14 cellular contexts compared by ENCODE assay signal in genomic region chrX:46637937-46638336, GRCh38.
DNase-seq lines count a peak whose midpoint lies in the region; ATAC-seq and TF ChIP-seq lines count a peak whose summit lies in the region.
"Had no signal": no experiment of that assay in that cellular context is flagged by ENCODE, and none has a peak within 500 bp of the region (broad histone marks: within the 10 kb centered on the region; RNA-seq: fewer than 3 reads in every experiment).

No MANE protein-coding gene starts in this region.

- in situ Hi-C loops in gastrocnemius medialis (cut with MboI; ENCODE audit: low sequenced_read_pairs in 4 of 4), result no loop called here

- peaks cover 0 to 5% (median 0%) of the 10 kb centered on the region in 3 donors for H3K27me3 ChIP-seq in gastrocnemius medialis
- H3K27me3 ChIP-seq: hepatocyte, vagina had no signal

- TF ChIP-seq POLR2A in gastrocnemius medialis (IDR thresholded peaks at IDR 0.05), result no peak

- H3K36me3 ChIP-seq in gastrocnemius medialis, result no peaks in the 10 kb centered on the region
- H3K36me3 ChIP-seq: vagina had no signal

- intact Hi-C loops in gastrocnemius medialis (cut with DNase I; ENCODE audit: low total_unique reads), result no loop called here

- H3K9me3 ChIP-seq in gastrocnemius medialis, result no peaks in the 10 kb centered on the region
- H3K9me3 ChIP-seq: vagina had no signal

- DNase-seq in GM12864 (ENCODE audit: low read depth) (peak; percentile 36), astrocyte of the hippocampus (ENCODE audit: low read depth, low spot score) (peak; percentile 3), NCI-H345 (lab: John Stamatoyannopoulos, UW) (no peak), HEK293T (ENCODE audit: extremely low spot score) (no peak), COLO668 (lab: John Stamatoyannopoulos, UW; ENCODE audit: unreplicated experiment) (no peak), gastrocnemius medialis (no peak)
- DNase-seq: DMS 273 treated with DMSO at 0.1 percent for 48 hours, Kasumi-1, natural killer cell, RPMI8226 had no signal

- ATAC-seq in GM19463 (IDR thresholded peaks at IDR 0.05; ENCODE audit: unreplicated experiment) (peak; percentile 72), HG03439 (IDR thresholded peaks at IDR 0.05; ENCODE audit: unreplicated experiment) (peak; percentile 43), gastrocnemius medialis (no peak)

- CTCF ChIA-PET in HEK293T (lab: Yijun Ruan, JAX), result no interaction called here

- TF ChIP-seq CTCF in GM12864 (IDR thresholded peaks at IDR 0.05; ENCODE audit: low read depth, low read length, missing control alignments) (no peak), gastrocnemius medialis (IDR thresholded peaks at IDR 0.05 in 4 of 5, conservative IDR thresholded peaks at IDR 0.05 in 1 of 5) (no peak)

- no peak overlapping the region for H3K4me3 ChIP-seq in GM12864 (ENCODE audit: low read depth, low read length)
- no peak overlapping the region for H3K4me3 ChIP-seq in gastrocnemius medialis
- H3K4me3 ChIP-seq: hepatocyte, vagina had no signal

- peaks cover 0 to 4% of the 10 kb centered on the region in 2 donors for H3K4me1 ChIP-seq in gastrocnemius medialis
- H3K4me1 ChIP-seq: vagina had no signal

- POLR2A ChIA-PET in HEK293T (lab: Yijun Ruan, JAX), result no interaction called here

- H3K27ac ChIP-seq in gastrocnemius medialis, result no peak overlapping the region
- H3K27ac ChIP-seq: hepatocyte, vagina had no signal

TF ChIP-seq in HEK293T, 16 proteins besides CTCF, POLR2A, EP300 and RAD21:
- TF ChIP-seq SUZ12 (IDR thresholded peaks at IDR 0.05) (no peak), BHLHE40 (IDR thresholded peaks at IDR 0.05; ENCODE audit: borderline replicate concordance) (no peak), HDGF (IDR thresholded peaks at IDR 0.05; ENCODE audit: borderline replicate concordance) (no peak), PKNOX1 (IDR thresholded peaks at IDR 0.05) (no peak), ARNT (IDR thresholded peaks at IDR 0.05) (no peak), ELF4 (IDR thresholded peaks at IDR 0.05) (no peak), L3MBTL2 (conservative IDR thresholded peaks at IDR 0.05) (no peak), FOXM1 (IDR thresholded peaks at IDR 0.05; ENCODE audit: borderline replicate concordance) (no peak), FOXA1 (IDR thresholded peaks at IDR 0.05) (no peak), TARDBP (IDR thresholded peaks at IDR 0.05) (no peak), CTBP1 (IDR thresholded peaks at IDR 0.05; ENCODE audit: borderline replicate concordance) (no peak), SP1 (IDR thresholded peaks at IDR 0.05) (no peak), FOXK2 (IDR thresholded peaks at IDR 0.05) (no peak), ZNF384 (IDR thresholded peaks at IDR 0.05) (no peak), NFRKB (IDR thresholded peaks at IDR 0.05) (no peak)

Comparison
In these comparisons a context has a peak if more than half of its experiments do, and no peak if none do; other contexts are left out.
1. DNase-seq: peak in GM12864 (single experiment) and astrocyte of the hippocampus (single experiment); none in NCI-H345 (single experiment), HEK293T (single experiment), COLO668 (single experiment) and gastrocnemius medialis (0 of 2).
2. ATAC-seq: peak in GM19463 (single experiment) and HG03439 (single experiment); none in gastrocnemius medialis (0 of 2).